Comparison of ENCODE assay signal across 22 cellular contexts in the genomic region with DNA sequence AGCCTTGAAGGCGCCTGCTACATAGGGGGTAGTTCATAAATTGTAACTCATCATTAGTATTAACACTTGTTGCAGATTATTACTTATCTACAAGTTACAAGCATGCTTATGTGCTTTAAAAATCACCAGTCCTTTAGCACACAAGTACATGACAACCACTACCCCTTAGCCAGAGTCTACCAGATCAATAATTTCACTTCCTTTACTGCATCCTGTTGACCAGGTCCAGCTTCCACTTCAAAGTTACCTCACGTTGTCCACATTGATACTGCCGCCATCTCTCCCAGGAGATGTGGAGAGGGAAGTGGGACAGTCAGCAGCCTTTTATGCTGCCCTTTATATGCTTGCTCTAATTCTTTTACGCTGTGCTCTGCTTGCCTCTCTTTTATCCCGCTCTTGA.
"Had no signal": no experiment of that assay in that cellular context is flagged by ENCODE, and none has a peak within 500 bp of the region (broad histone marks: within the 10 kb centered on the region; RNA-seq: fewer than 3 reads in every experiment).

No MANE protein-coding gene starts in this region.

- FAIRE-seq: islet of Langerhans, small intestine had no signal

- H3K27me3 ChIP-seq: brain microvascular endothelial cell, colonic mucosa, foreskin keratinocyte, hepatocyte, right lobe of liver, upper lobe of right lung had no signal

- H3K4me3 ChIP-seq: colonic mucosa, hepatocyte, lower lobe of right lung, right lobe of liver, thoracic aorta, upper lobe of right lung had no signal

- H3K4me1 Mint-ChIP-seq: activated naive CD4-positive, alpha-beta T cell treated with anti-CD3 and anti-CD28 coated beads, Interleukin-2, amount 10 ng/mL, durations not matched to agents 7 days and 5 days; naive thymus-derived CD8-positive, alpha-beta T cell; stimulated activated effector memory CD8-positive, alpha-beta T cell treated with anti-CD3 and anti-CD28 coated beads, Interleukin-12 subunit alpha, Interleukin-12 subunit beta, amount 100 ng/mL, for 72 hours had no signal

- DNase-seq: activated CD4-positive, alpha-beta T cell treated with anti-CD3 and anti-CD28 coated beads, Interleukin-2, amount 50 U/mL, for 1 hour; activated CD8-positive, alpha-beta memory T cell treated with anti-CD3 and anti-CD28 coated beads, Interleukin-2, amount 50 U/mL, for 4 hours; activated effector memory CD4-positive, alpha-beta T cell treated with Interleukin-2 at 50 U/mL for 16 hours; activated naive CD4-positive, alpha-beta T cell treated with anti-CD3 and anti-CD28 coated beads, Interleukin-2, amount 10 ng/mL, durations not matched to agents 7 days and 5 days; activated naive CD8-positive, alpha-beta T cell treated with anti-CD3 and anti-CD28 coated beads, Interleukin-2, amount 50 U/mL, for 24 hours; activated T-cell treated with anti-CD3 and anti-CD28 coated beads, Interleukin-2, amount 50 U/mL, for 48 hours; anterior cingulate cortex; brain microvascular endothelial cell; central memory CD4-positive, alpha-beta T cell; colonic mucosa; foreskin keratinocyte; lower lobe of right lung; naive thymus-derived CD8-positive, alpha-beta T cell; right lobe of liver; small intestine; stimulated activated CD4-positive, alpha-beta T cell treated with anti-CD3 and anti-CD28 coated beads, Interleukin-4, amount 100 ng/mL, for 1 hour; upper lobe of right lung had no signal

- H3K36me3 Mint-ChIP-seq: activated naive CD4-positive, alpha-beta T cell treated with anti-CD3 and anti-CD28 coated beads, Interleukin-2, amount 10 ng/mL, durations not matched to agents 7 days and 5 days; naive thymus-derived CD8-positive, alpha-beta T cell; stimulated activated effector memory CD8-positive, alpha-beta T cell treated with anti-CD3 and anti-CD28 coated beads, Interleukin-12 subunit alpha, Interleukin-12 subunit beta, amount 100 ng/mL, for 72 hours had no signal

- H3K27me3 Mint-ChIP-seq: activated naive CD4-positive, alpha-beta T cell treated with anti-CD3 and anti-CD28 coated beads, Interleukin-2, amount 10 ng/mL, durations not matched to agents 7 days and 5 days; activated naive CD8-positive, alpha-beta T cell treated with anti-CD3 and anti-CD28 coated beads, Interleukin-2, amount 50 U/mL, for 24 hours had no signal

- H3K4me3 Mint-ChIP-seq: activated naive CD4-positive, alpha-beta T cell treated with anti-CD3 and anti-CD28 coated beads, Interleukin-2, amount 10 ng/mL, durations not matched to agents 7 days and 5 days; activated naive CD8-positive, alpha-beta T cell treated with anti-CD3 and anti-CD28 coated beads, Interleukin-2, amount 50 U/mL, for 24 hours; naive thymus-derived CD8-positive, alpha-beta T cell; stimulated activated effector memory CD8-positive, alpha-beta T cell treated with anti-CD3 and anti-CD28 coated beads, Interleukin-12 subunit alpha, Interleukin-12 subunit beta, amount 100 ng/mL, for 72 hours had no signal

- H3K36me3 ChIP-seq: brain microvascular endothelial cell, colonic mucosa, lower lobe of right lung, right lobe of liver, thoracic aorta, upper lobe of right lung had no signal

- ATAC-seq: activated CD4-positive, CD25-positive, alpha-beta regulatory T cell treated with anti-CD3 and anti-CD28 coated beads, Interleukin-2, amount 50 U/mL, for 24 hours; activated naive CD8-positive, alpha-beta T cell treated with anti-CD3 and anti-CD28 coated beads, Interleukin-2, amount 50 U/mL, for 24 hours; foreskin keratinocyte; lower lobe of right lung; naive thymus-derived CD8-positive, alpha-beta T cell; stimulated activated effector memory CD8-positive, alpha-beta T cell treated with anti-CD3 and anti-CD28 coated beads, Interleukin-12 subunit alpha, Interleukin-12 subunit beta, amount 100 ng/mL, for 72 hours; upper lobe of right lung had no signal

- H3K27ac Mint-ChIP-seq: activated naive CD4-positive, alpha-beta T cell treated with anti-CD3 and anti-CD28 coated beads, Interleukin-2, amount 10 ng/mL, durations not matched to agents 7 days and 5 days; activated naive CD8-positive, alpha-beta T cell treated with anti-CD3 and anti-CD28 coated beads, Interleukin-2, amount 50 U/mL, for 24 hours; naive thymus-derived CD8-positive, alpha-beta T cell; stimulated activated effector memory CD8-positive, alpha-beta T cell treated with anti-CD3 and anti-CD28 coated beads, Interleukin-12 subunit alpha, Interleukin-12 subunit beta, amount 100 ng/mL, for 72 hours had no signal

- H3K9me3 Mint-ChIP-seq: activated naive CD4-positive, alpha-beta T cell treated with anti-CD3 and anti-CD28 coated beads, Interleukin-2, amount 10 ng/mL, durations not matched to agents 7 days and 5 days; activated naive CD8-positive, alpha-beta T cell treated with anti-CD3 and anti-CD28 coated beads, Interleukin-2, amount 50 U/mL, for 24 hours had no signal
